Comparison of ENCODE assay signal across 27 cellular contexts in genomic region chr12:52800259-52800917, GRCh38. TPM values are rescaled to one million over a fixed set of nuclear protein-coding genes. Genes with fewer than 3 reads are reported as not detected.
DNase-seq lines count a peak whose midpoint lies in the region; ATAC-seq and TF ChIP-seq lines count a peak whose summit lies in the region.
"Had no signal": no experiment of that assay in that cellular context is flagged by ENCODE, and none has a peak within 500 bp of the region (broad histone marks: within the 10 kb centered on the region; RNA-seq: fewer than 3 reads in every experiment).

No MANE protein-coding gene starts in this region.

- no peak overlapping the region for H3K4me3 ChIP-seq in RWPE2 (ENCODE audit: severe bottlenecking)
- H3K4me3 ChIP-seq in stomach, result no peak overlapping the region
- H3K4me3 ChIP-seq: HAP-1, K562, SJCRH30 had no signal

- intact Hi-C loops in stomach (cut with DNase I; ENCODE audit: low total_unique reads), result no loop called here

- TF ChIP-seq CTCF in 22Rv1 (IDR thresholded peaks at IDR 0.05), result no peak
- no peak for TF ChIP-seq CTCF in RWPE2 (IDR thresholded peaks at IDR 0.05; ENCODE audit: poor library complexity, severe bottlenecking)
- no peak for TF ChIP-seq CTCF in stomach (IDR thresholded peaks at IDR 0.05)

- DNase-seq in Caki2 (ENCODE audit: low read depth) (peak; percentile 22), RWPE2 (ENCODE audit: low spot score) (no peak), stomach (peak; percentile 31), COLO829 (ENCODE audit: low spot score) (no peak)
- no peak for DNase-seq in stimulated activated CD4-positive, alpha-beta T cell treated with anti-CD3 and anti-CD28 coated beads, Interleukin-12 subunit alpha, Interleukin-12 subunit beta, amount 100 ng/mL, for 4 hours
- DNase-seq: BE2C; Calu3; CD4-positive, CD25-positive, alpha-beta regulatory T cell; MM.1S; NCI-H1048; NCI-H1417 treated with DMSO at 0.1 percent for 48 hours; NCI-H187; NCI-H2107; NCI-H510A treated with DMSO at 0.1 percent for 48 hours; OCI-M1; SJCRH30; T-cell had no signal

- H3K4me1 ChIP-seq in RWPE2 (ENCODE audit: insufficient read depth, poor library complexity, severe bottlenecking) (peaks cover 27% of the 10 kb centered on the region), stomach (peaks cover 6 to 13% (median 10%) of the 10 kb centered on the region in 4 donors)
- H3K4me1 ChIP-seq: BE2C, SJCRH30 had no signal

- TF ChIP-seq EP300 in stomach (IDR thresholded peaks at IDR 0.05), result no peak

- no peaks in the 10 kb centered on the region for H3K27me3 ChIP-seq in RWPE2 (ENCODE audit: insufficient read depth, poor library complexity, severe bottlenecking)
- no peaks in the 10 kb centered on the region for H3K27me3 ChIP-seq in stomach
- H3K27me3 ChIP-seq: BE2C, SJCRH30 had no signal

- 4 to 36% (median 21%) methylated on average over 1 of the region's 1 CpG for WGBS in stomach, 5 donors

- H3K36me3 ChIP-seq in RWPE2 (ENCODE audit: low read depth) (no peaks in the 10 kb centered on the region), stomach (no peaks in the 10 kb centered on the region)
- H3K36me3 ChIP-seq: BE2C, HAP-1, SJCRH30 had no signal

- H3K27ac ChIP-seq in 22Rv1, result peak overlapping the region; percentile 34
- peak overlapping the region; percentile 66 for H3K27ac ChIP-seq in RWPE2 (ENCODE audit: poor library complexity, severe bottlenecking)
- H3K27ac ChIP-seq in stomach, result peak overlapping the region in 1 of 5 donors; percentile 50
- H3K27ac ChIP-seq: HL-60, SJCRH30 had no signal

- TF ChIP-seq POLR2A in stomach (IDR thresholded peaks at IDR 0.05), result no peak

- in situ Hi-C loops in Caki2 (cut with HindIII; ENCODE audit: low pct_unique_long_range_greater_than_20kb, low sequenced_read_pairs), result no loop called here

- ATAC-seq in RWPE2 (ENCODE audit: low read depth), result no peak
- no peak for ATAC-seq in HG03095 (IDR thresholded peaks at IDR 0.05; ENCODE audit: unreplicated experiment)
- ATAC-seq: HepG2, K562, T-cell had no signal

- H3K9me3 ChIP-seq in RWPE2 (ENCODE audit: severe bottlenecking), result no peaks in the 10 kb centered on the region
- H3K9me3 ChIP-seq in stomach, result no peaks in the 10 kb centered on the region
- H3K9me3 ChIP-seq: BE2C, HAP-1, SJCRH30 had no signal

RNA-seq across cellular contexts. Expression of gene KRT3, which starts 4.5 kb away (rescaled TPM):
- total RNA-seq in Caki2 (2014; rRNA removed; shearing (Covaris generic); ENCODE audit: low replicate concordance), result not detected in 2 replicates
- total RNA-seq in stomach, result not detected
- under 1 TPM in 1 of 3 donors, not detected in 2; 0.53 TPM for polyA plus RNA-seq in stomach
- total RNA-seq: A673; Calu3; CD4-positive, CD25-positive, alpha-beta regulatory T cell; G401; HepG2; HT-29; K562; SJCRH30; T-cell had no signal
- polyA plus RNA-seq: CD4-positive, CD25-positive, alpha-beta regulatory T cell; HepG2; K562 had no signal

RNA-seq across cellular contexts. Expression of gene KRT4, which starts 13.5 kb away (rescaled TPM):
- 2.0 and 2.5 TPM in 2 replicates for total RNA-seq in Caki2 (2014; rRNA removed; shearing (Covaris generic); ENCODE audit: low replicate concordance)
- 1 to 10 TPM in 2 of 5 donors, not detected in 3; 5.1 to 8.0 TPM for total RNA-seq in stomach
- polyA plus RNA-seq in stomach, result 1,000 to 10,000 TPM in 1 of 3 donors, 10 to 100 TPM in 1, not detected in 1; 14.4 to 2,693 TPM
- total RNA-seq: A673; Calu3; CD4-positive, CD25-positive, alpha-beta regulatory T cell; G401; HepG2; HT-29; K562; RPMI7951; SJCRH30; T-cell had no signal
- polyA plus RNA-seq: CD4-positive, CD25-positive, alpha-beta regulatory T cell; HepG2; K562 had no signal

RNA-seq across cellular contexts. Expression of gene KRT76, which starts 23.2 kb away (rescaled TPM):
- total RNA-seq in Caki2 (2014; rRNA removed; shearing (Covaris generic); ENCODE audit: low replicate concordance), result not detected in 2 replicates
- total RNA-seq in stomach, result not detected
- polyA plus RNA-seq in stomach, result not detected
- total RNA-seq: A673; Calu3; CD4-positive, CD25-positive, alpha-beta regulatory T cell; G401; HepG2; HT-29; K562; RPMI7951; SJCRH30; T-cell had no signal
- polyA plus RNA-seq: CD4-positive, CD25-positive, alpha-beta regulatory T cell; HepG2; K562 had no signal

RNA-seq across cellular contexts. Expression of gene KRT79, which starts 33.7 kb away (rescaled TPM):
- not detected in 2 replicates for total RNA-seq in Caki2 (2014; rRNA removed; shearing (Covaris generic); ENCODE audit: low replicate concordance)
- not detected for total RNA-seq in stomach
- polyA plus RNA-seq in stomach, result under 1 TPM in 1 of 3 donors, not detected in 2; 0.15 TPM
- total RNA-seq: A673; Calu3; CD4-positive, CD25-positive, alpha-beta regulatory T cell; G401; HepG2; HT-29; SJCRH30 had no signal
- polyA plus RNA-seq: CD4-positive, CD25-positive, alpha-beta regulatory T cell had no signal

RNA-seq across cellular contexts. Expression of gene KRT78, which starts 48.4 kb away (rescaled TPM):
- not detected in 2 replicates for total RNA-seq in Caki2 (2014; rRNA removed; shearing (Covaris generic); ENCODE audit: low replicate concordance)
- under 1 TPM in 1 of 5 donors, not detected in 4; 0.73 TPM for total RNA-seq in stomach
- 10 to 100 TPM in 1 of 3 donors, under 1 TPM in 1, not detected in 1; 0.76 to 98.0 TPM for polyA plus RNA-seq in stomach
- total RNA-seq: A673; CD4-positive, CD25-positive, alpha-beta regulatory T cell; HepG2; HT-29; K562; SJCRH30; T-cell had no signal
- polyA plus RNA-seq: CD4-positive, CD25-positive, alpha-beta regulatory T cell; HepG2; K562 had no signal

Comparison
In these comparisons a context has a peak if more than half of its experiments do, and no peak if none do; other contexts are left out.
1. DNase-seq: peak in Caki2 (single experiment) and stomach (single experiment); none in RWPE2 (single experiment), COLO829 (single experiment) and stimulated activated CD4-positive, alpha-beta T cell treated with anti-CD3 and anti-CD28 coated beads, Interleukin-12 subunit alpha, Interleukin-12 subunit beta, amount 100 ng/mL, for 4 hours (single experiment).